In the genomic region with DNA sequence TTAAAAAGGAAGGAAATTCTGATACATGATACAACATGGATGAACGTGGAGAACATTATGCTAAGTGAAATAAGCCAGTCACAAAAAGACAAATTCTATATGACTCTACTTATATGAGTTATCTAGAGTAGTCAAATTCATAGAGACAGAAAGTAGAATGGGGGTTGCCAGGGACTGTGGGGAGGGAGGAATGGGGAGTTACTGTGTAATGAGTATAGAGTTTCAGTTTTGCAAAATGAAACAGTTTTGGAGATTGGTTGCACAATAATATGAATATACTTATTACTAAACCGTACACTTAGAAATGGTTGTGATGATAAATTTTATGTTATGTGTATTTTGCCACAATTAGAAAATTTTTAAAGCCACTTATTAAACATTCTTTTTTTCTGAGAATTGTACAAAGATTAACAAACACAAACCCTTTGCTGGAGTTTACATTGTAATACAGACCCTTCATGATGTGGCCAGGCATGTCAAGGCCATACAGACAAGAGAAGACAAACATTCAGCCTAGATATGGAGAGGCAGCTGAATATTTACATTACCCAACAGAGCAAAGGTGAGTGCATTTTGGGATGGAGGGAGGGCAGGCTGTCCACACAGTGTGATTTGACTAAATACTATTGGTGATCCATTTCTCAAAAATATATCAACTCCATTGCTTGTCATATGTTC, we compare ENCODE assay signal across 15 cellular contexts. TPM values are rescaled to one million over a fixed set of nuclear protein-coding genes. Genes with fewer than 3 reads are reported as not detected.
DNase-seq lines count a peak whose midpoint lies in the region; ATAC-seq, FAIRE-seq and TF ChIP-seq lines count a peak whose summit lies in the region.
"Had no signal": no experiment of that assay in that cellular context is flagged by ENCODE, and none has a peak within 500 bp of the region (broad histone marks: within the 10 kb centered on the region; RNA-seq: fewer than 3 reads in every experiment).

No MANE protein-coding gene starts in this region.

- TF ChIP-seq CTCF in GM13977 (IDR thresholded peaks at IDR 0.05; ENCODE audit: extremely low read depth, insufficient read depth, missing control alignments): no peak

- H3K4me3 Mint-ChIP-seq in activated T-cell treated with anti-CD3 and anti-CD28 coated beads, Interleukin-2, amount 50 U/mL, for 72 hours: peak overlapping the region in 1 of 2 donors; percentile 20
- H3K4me3 Mint-ChIP-seq: activated CD4-positive, alpha-beta T cell treated with anti-CD3 and anti-CD28 coated beads, Interleukin-2, amount 10 ng/mL, durations not matched to agents 24 days and 14 days; HFFc6 had no signal

- no peaks in the 10 kb centered on the region for H3K9me3 Mint-ChIP-seq in activated T-cell treated with anti-CD3 and anti-CD28 coated beads, Interleukin-2, amount 50 U/mL, for 72 hours
- H3K9me3 Mint-ChIP-seq: activated CD4-positive, alpha-beta T cell treated with anti-CD3 and anti-CD28 coated beads, Interleukin-2, amount 10 ng/mL, durations not matched to agents 24 days and 14 days; HFFc6 had no signal

- ATAC-seq in HG02759 (IDR thresholded peaks at IDR 0.05; ENCODE audit: unreplicated experiment): peak; percentile 55
- peak; percentile 93 to 98 for ATAC-seq in activated T-cell treated with anti-CD3 and anti-CD28 coated beads, Interleukin-2, amount 50 U/mL, for 72 hours (replicated peaks in 1 of 2)
- no peak for ATAC-seq in GM21576 (IDR thresholded peaks at IDR 0.05; ENCODE audit: unreplicated experiment)
- no peak for ATAC-seq in HG02840 (IDR thresholded peaks at IDR 0.05; ENCODE audit: low FRiP score, unreplicated experiment)

- H3K27me3 Mint-ChIP-seq in activated T-cell treated with anti-CD3 and anti-CD28 coated beads, Interleukin-2, amount 50 U/mL, for 72 hours (ENCODE audit: low read depth): peaks cover 59% of the 10 kb centered on the region
- H3K27me3 Mint-ChIP-seq: activated CD4-positive, alpha-beta T cell treated with anti-CD3 and anti-CD28 coated beads, Interleukin-2, amount 10 ng/mL, durations not matched to agents 24 days and 14 days had no signal

- DNase-seq in stimulated activated CD4-positive, alpha-beta T cell treated with anti-CD3 and anti-CD28 coated beads, Interleukin-15, amount 100 ng/mL, for 24 hours: peak; percentile 27
- DNase-seq in stimulated activated CD4-positive, alpha-beta T cell treated with anti-CD3 and anti-CD28 coated beads, Interleukin-2, amount 100 ng/mL, for 48 hours: no peak
- peak; percentile 37 to 45 for DNase-seq in activated T-cell treated with anti-CD3 and anti-CD28 coated beads, Interleukin-2, amount 50 U/mL, for 72 hours
- DNase-seq in frontal cortex (ENCODE audit: low spot score in 2 of 2) (no peak), GM13977 (ENCODE audit: low spot score) (no peak)
- DNase-seq: activated CD4-positive, alpha-beta T cell treated with anti-CD3 and anti-CD28 coated beads, Interleukin-2, amount 10 ng/mL, durations not matched to agents 24 days and 14 days; HFFc6; NCI-H1436; retina; stimulated activated naive CD4-positive, alpha-beta T cell; uterus had no signal

- peaks cover 17% of the 10 kb centered on the region for H3K4me1 Mint-ChIP-seq in activated T-cell treated with anti-CD3 and anti-CD28 coated beads, Interleukin-2, amount 50 U/mL, for 72 hours (ENCODE audit: low read depth)
- H3K4me1 Mint-ChIP-seq: activated CD4-positive, alpha-beta T cell treated with anti-CD3 and anti-CD28 coated beads, Interleukin-2, amount 10 ng/mL, durations not matched to agents 24 days and 14 days had no signal

- H3K36me3 Mint-ChIP-seq in activated T-cell treated with anti-CD3 and anti-CD28 coated beads, Interleukin-2, amount 50 U/mL, for 72 hours (ENCODE audit: insufficient read depth in 2 of 2): no peaks in the 10 kb centered on the region

- H3K27ac Mint-ChIP-seq in activated T-cell treated with anti-CD3 and anti-CD28 coated beads, Interleukin-2, amount 50 U/mL, for 72 hours: no peak overlapping the region
- H3K27ac Mint-ChIP-seq: activated CD4-positive, alpha-beta T cell treated with anti-CD3 and anti-CD28 coated beads, Interleukin-2, amount 10 ng/mL, durations not matched to agents 24 days and 14 days; HFFc6 had no signal

- no peak for FAIRE-seq in frontal cortex (lab: Jason Lieb, UNC)
- FAIRE-seq: endothelial cell of umbilical vein had no signal

- in situ Hi-C loops in GM13977 (cut with MboI; ENCODE audit: low pct_unique_long_range_greater_than_20kb, low sequenced_read_pairs, unreplicated experiment): no loop called here

RNA-seq across cellular contexts. Expression of a gene that starts 21.2 kb away (rescaled TPM):
- total RNA-seq in activated T-cell treated with anti-CD3 and anti-CD28 coated beads, Interleukin-2, amount 50 U/mL, for 72 hours: under 1 TPM; 0.39 to 0.41 TPM
- total RNA-seq in frontal cortex: 3.3 TPM
- total RNA-seq: endothelial cell of umbilical vein, HFFc6 had no signal

Comparison
In these comparisons a context has a peak if more than half of its experiments do, and no peak if none do; other contexts are left out.
1. DNase-seq: peak in stimulated activated CD4-positive, alpha-beta T cell treated with anti-CD3 and anti-CD28 coated beads, Interleukin-15, amount 100 ng/mL, for 24 hours (single experiment) and activated T-cell treated with anti-CD3 and anti-CD28 coated beads, Interleukin-2, amount 50 U/mL, for 72 hours (2 of 2); none in stimulated activated CD4-positive, alpha-beta T cell treated with anti-CD3 and anti-CD28 coated beads, Interleukin-2, amount 100 ng/mL, for 48 hours (0 of 2), frontal cortex (0 of 2) and GM13977 (single experiment).
2. ATAC-seq: peak in HG02759 (single experiment) and activated T-cell treated with anti-CD3 and anti-CD28 coated beads, Interleukin-2, amount 50 U/mL, for 72 hours (2 of 2); none in GM21576 (single experiment) and HG02840 (single experiment).